Comparison of ENCODE assay signal across 20 cellular contexts in genomic region chr7:46744957-46745699, GRCh38.
DNase-seq lines count a peak whose midpoint lies in the region; ATAC-seq and TF ChIP-seq lines count a peak whose summit lies in the region.
"Had no signal": no experiment of that assay in that cellular context is flagged by ENCODE, and none has a peak within 500 bp of the region (broad histone marks: within the 10 kb centered on the region; RNA-seq: fewer than 3 reads in every experiment).

No MANE protein-coding gene starts in this region.

- no peaks in the 10 kb centered on the region for H3K27me3 ChIP-seq in left ventricle myocardium inferior (ENCODE audit: low read depth)
- no peaks in the 10 kb centered on the region for H3K27me3 ChIP-seq in right cardiac atrium (ENCODE audit: control insufficient read depth, insufficient read depth)
- no peaks in the 10 kb centered on the region for H3K27me3 ChIP-seq in PC-3 (ENCODE audit: low read length)
- H3K27me3 ChIP-seq in hepatocyte = no peaks in the 10 kb centered on the region
- H3K27me3 ChIP-seq: Peyer's patch, SJSA1 had no signal

- H4K20me1 ChIP-seq in PC-3 (ENCODE audit: low read length) = no peaks in the 10 kb centered on the region
- H4K20me1 ChIP-seq in hepatocyte (ENCODE audit: insufficient read depth, poor library complexity, severe bottlenecking) = no peaks in the 10 kb centered on the region

- H3K9me3 ChIP-seq in left ventricle myocardium inferior (replicated peaks) = no peaks in the 10 kb centered on the region
- no peaks in the 10 kb centered on the region for H3K9me3 ChIP-seq in right cardiac atrium (ENCODE audit: control insufficient read depth, low read length)
- no peaks in the 10 kb centered on the region for H3K9me3 ChIP-seq in PC-3 (ENCODE audit: low read length)
- H3K9me3 ChIP-seq in hepatocyte (ENCODE audit: low read depth) = no peaks in the 10 kb centered on the region
- H3K9me3 ChIP-seq: A549, Peyer's patch, SJSA1 had no signal

- POLR2A ChIA-PET in PC-3 (lab: Charles Lee; ENCODE audit: unreplicated experiment) = no interaction called here
- POLR2A ChIA-PET in HEK293T (lab: Yijun Ruan, JAX) = no interaction called here

- CTCF ChIA-PET in PC-3 (lab: Charles Lee) = interaction anchor here (0.7 kb wide), 1 partner anchor 40 kb away, joined by 3 read pairs; no protein-coding TSS in a partner anchor
- CTCF ChIA-PET in HEK293T (lab: Yijun Ruan, JAX) = interaction anchor here (0.6 kb wide), 1 partner anchor 1042 kb away, joined by 3 read pairs; no protein-coding TSS in a partner anchor

- TF ChIP-seq CTCF in left ventricle myocardium inferior (IDR thresholded peaks at IDR 0.05; ENCODE audit: borderline replicate concordance) (no peak), PC-3 (conservative IDR thresholded peaks at IDR 0.05; ENCODE audit: low read depth, low read length) (no peak), hepatocyte (IDR thresholded peaks at IDR 0.05; ENCODE audit: poor library complexity) (no peak)

- no peak overlapping the region for H3K4me3 ChIP-seq in left ventricle myocardium inferior
- no peak overlapping the region for H3K4me3 ChIP-seq in right cardiac atrium (ENCODE audit: low read length)
- no peak overlapping the region for H3K4me3 ChIP-seq in PC-3 (ENCODE audit: low read length)
- H3K4me3 ChIP-seq in hepatocyte = no peak overlapping the region
- H3K4me3 ChIP-seq: A549, GM23338, Peyer's patch, SJSA1 had no signal

- H3K79me2 ChIP-seq in PC-3 (ENCODE audit: low read length) = no peaks in the 10 kb centered on the region
- no peaks in the 10 kb centered on the region for H3K79me2 ChIP-seq in hepatocyte

- ATAC-seq in right cardiac atrium (no peak), PC-3 (peak; percentile 64), HG02970 (IDR thresholded peaks at IDR 0.05; ENCODE audit: low FRiP score, unreplicated experiment) (no peak)
- ATAC-seq: GM23338 had no signal

- BruUV-seq in PC-3 (replicated peaks; lab: Mats Ljungman, UMichigan) = no TSS peak

- no peak overlapping the region for H2AFZ ChIP-seq in PC-3 (ENCODE audit: low read length)
- peak overlapping the region; percentile 12 for H2AFZ ChIP-seq in hepatocyte
- H2AFZ ChIP-seq: GM23338 had no signal

- no peaks in the 10 kb centered on the region for H3K9me2 ChIP-seq in PC-3 (replicated peaks; ENCODE audit: low read length)
- no peaks in the 10 kb centered on the region for H3K9me2 ChIP-seq in hepatocyte (replicated peaks; ENCODE audit: insufficient read depth)

- H3K27ac ChIP-seq in left ventricle myocardium inferior (replicated peaks) = peak overlapping the region; percentile 42
- no peak overlapping the region for H3K27ac ChIP-seq in right cardiac atrium (ENCODE audit: low read length)
- no peak overlapping the region for H3K27ac ChIP-seq in PC-3 (ENCODE audit: low read length)
- no peak overlapping the region for H3K27ac ChIP-seq in hepatocyte
- H3K27ac ChIP-seq: HL-60, Peyer's patch, SJSA1 had no signal

- H3K4me2 ChIP-seq in PC-3 (ENCODE audit: low read length) (peak overlapping the region; percentile 45), hepatocyte (no peak overlapping the region)
- H3K4me2 ChIP-seq: A549, GM23338 had no signal

- intact Hi-C loops in left ventricle myocardium inferior (cut with micrococcal nuclease) (no loop called here), right cardiac atrium (cut with DNase I) (no loop called here), PC-3 (cut with micrococcal nuclease) (no loop called here)

- WGBS in right cardiac atrium = 69% methylated on average over 6 of the region's 6 CpGs
- WGBS in hepatocyte (ENCODE audit: low lambda C conversion rate, missing lambda C conversion rate) = 69% methylated on average over 6 of the region's 6 CpGs

- H3K4me1 ChIP-seq in left ventricle myocardium inferior (peaks cover 23% of the 10 kb centered on the region), right cardiac atrium (ENCODE audit: control insufficient read depth, insufficient read depth, low read length) (peaks cover 3% of the 10 kb centered on the region), PC-3 (ENCODE audit: insufficient read depth, low read length) (peaks cover 26% of the 10 kb centered on the region), hepatocyte (ENCODE audit: insufficient read depth) (no peaks in the 10 kb centered on the region)
- H3K4me1 ChIP-seq: A549, Peyer's patch had no signal

- H3K9ac ChIP-seq in PC-3 (ENCODE audit: low read length) = no peak overlapping the region

- H3K36me3 ChIP-seq in left ventricle myocardium inferior = no peaks in the 10 kb centered on the region
- no peaks in the 10 kb centered on the region for H3K36me3 ChIP-seq in PC-3 (ENCODE audit: low read depth, low read length)
- no peaks in the 10 kb centered on the region for H3K36me3 ChIP-seq in hepatocyte (replicated peaks; ENCODE audit: insufficient read depth, low read depth)
- H3K36me3 ChIP-seq: Peyer's patch, SJSA1 had no signal

- H3F3A ChIP-seq in PC-3 (ENCODE audit: low read length, unreplicated experiment) = no peaks in the 10 kb centered on the region

- DNase-seq in left ventricle myocardium inferior = no peak
- no peak for DNase-seq in right cardiac atrium
- peak; percentile 39 for DNase-seq in PC-3
- no peak for DNase-seq in hepatocyte (ENCODE audit: low spot score)
- DNase-seq in HEK293T (ENCODE audit: extremely low spot score) = no peak
- DNase-seq in NCI-H2196 (lab: John Stamatoyannopoulos, UW; ENCODE audit: unreplicated experiment) = no peak
- DNase-seq in NCI-H226 = no peak
- DNase-seq: CD4-positive, CD25-positive, alpha-beta regulatory T cell; DND-41; KG1; NCI-H1092; NCI-H1694; NCI-H446 treated with DMSO at 0.1 percent for 48 hours; NCI-H748 treated with DMSO at 0.1 percent for 48 hours; Peyer's patch had no signal

TF ChIP-seq in HEK293T, 16 proteins besides CTCF, POLR2A, EP300 and RAD21:
- TF ChIP-seq HDGF (IDR thresholded peaks at IDR 0.05; ENCODE audit: borderline replicate concordance) (no peak), CTBP1 (IDR thresholded peaks at IDR 0.05; ENCODE audit: borderline replicate concordance) (no peak), SP1 (IDR thresholded peaks at IDR 0.05) (no peak), ELF4 (IDR thresholded peaks at IDR 0.05) (no peak), BHLHE40 (IDR thresholded peaks at IDR 0.05; ENCODE audit: borderline replicate concordance) (no peak), LEF1 (IDR thresholded peaks at IDR 0.05; ENCODE audit: borderline replicate concordance) (no peak), ARNT (IDR thresholded peaks at IDR 0.05) (no peak), L3MBTL2 (conservative IDR thresholded peaks at IDR 0.05) (no peak), SUZ12 (IDR thresholded peaks at IDR 0.05) (no peak), ZNF384 (IDR thresholded peaks at IDR 0.05) (no peak), TARDBP (IDR thresholded peaks at IDR 0.05) (no peak), NFRKB (IDR thresholded peaks at IDR 0.05) (no peak), PKNOX1 (IDR thresholded peaks at IDR 0.05) (no peak), FOXA1 (IDR thresholded peaks at IDR 0.05) (no peak), FOXM1 (IDR thresholded peaks at IDR 0.05; ENCODE audit: borderline replicate concordance) (no peak), FOXK2 (IDR thresholded peaks at IDR 0.05) (no peak)
